1 cellular context compared by ENCODE assay signal in the genomic region with DNA sequence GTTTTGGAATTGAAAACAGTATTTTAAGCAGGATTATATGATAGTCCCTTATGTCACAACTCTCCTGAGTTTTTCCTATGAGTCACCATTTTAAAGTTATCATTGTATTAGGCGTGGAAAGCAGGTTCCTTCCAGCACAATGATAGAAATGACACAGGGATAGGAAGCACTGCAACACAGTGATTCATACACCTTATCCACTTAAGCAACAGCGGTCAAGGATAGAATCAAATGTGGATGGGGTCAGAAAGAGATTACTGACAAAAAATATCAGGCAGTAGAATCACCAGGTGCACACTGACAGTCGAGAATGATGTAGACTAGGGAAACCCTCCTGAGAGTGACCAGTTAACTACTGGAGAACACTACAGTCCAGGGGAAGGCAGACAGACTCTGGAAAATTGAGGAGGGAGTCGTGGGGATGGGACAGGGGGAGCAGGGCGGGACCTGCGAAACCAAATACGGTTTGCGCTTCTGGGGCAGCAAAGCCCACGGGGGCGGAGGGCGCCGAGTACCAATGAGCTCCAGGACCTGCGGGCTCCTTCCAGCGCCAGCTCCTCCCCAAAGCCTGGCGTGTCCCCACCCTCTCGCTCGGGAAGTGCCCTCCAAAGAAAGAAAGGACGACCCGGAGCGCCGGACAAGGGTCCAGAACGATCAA.
TF ChIP-seq lines count a peak whose summit lies in the region.

No MANE protein-coding gene starts in this region.

TF ChIP-seq in K562, 482 proteins besides CTCF, POLR2A, EP300 and RAD21 (continued from another document):
- TF ChIP-seq EHMT2 (IDR thresholded peaks at IDR 0.05) (peak; percentile 41; the same call in 1 of the 2 replicates), SRF (CRISPR knock-in tag; IDR thresholded peaks at IDR 0.05) (peak in 1 of 2 experiments; percentile 23; a peak in 2 of 4 replicates), NFIX (CRISPR knock-in tag; IDR thresholded peaks at IDR 0.05; ENCODE audit: low read depth) (no peak), ZNF583 (CRISPR knock-in tag; IDR thresholded peaks at IDR 0.05) (0 out of 2 replicates have a peak, but pooled peaks have one; percentile 59), SMAD3 (CRISPR knock-in tag; conservative IDR thresholded peaks at IDR 0.05) (no peak), ZSCAN32 (CRISPR knock-in tag; IDR thresholded peaks at IDR 0.05) (no peak), CEBPG (CRISPR knock-in tag; IDR thresholded peaks at IDR 0.05) (peak; percentile 45; the same call in 1 of the 2 replicates), CEBPG (tag; conservative IDR thresholded peaks at IDR 0.05 in 1 of 2, IDR thresholded peaks at IDR 0.05 in 1 of 2) (peak in 1 of 2 experiments; percentile 56), ARID2 (IDR thresholded peaks at IDR 0.05) (0 out of 2 replicates have a peak, but pooled peaks have one; percentile 19), ZNF134 (CRISPR knock-in tag; conservative IDR thresholded peaks at IDR 0.05) (no peak), HSF4 (CRISPR knock-in tag; IDR thresholded peaks at IDR 0.05; ENCODE audit: borderline replicate concordance) (no peak), HMG20B (CRISPR knock-in tag; IDR thresholded peaks at IDR 0.05) (no peak), GTF3C2 (IDR thresholded peaks at IDR 0.05; ENCODE audit: borderline replicate concordance, extremely low read depth, insufficient read length) (no peak), ZNF444 (CRISPR knock-in tag; IDR thresholded peaks at IDR 0.05) (no peak), ELF4 (CRISPR knock-in tag; IDR thresholded peaks at IDR 0.05) (no peak), C11orf30 (IDR thresholded peaks at IDR 0.05; ENCODE audit: low read depth) (no peak), ATF3 (IDR thresholded peaks at IDR 0.05) (peak; percentile 93), ATF3 (CRISPR knock-in tag; conservative IDR thresholded peaks at IDR 0.05) (no peak)
- TF ChIP-seq, protein P1, sequence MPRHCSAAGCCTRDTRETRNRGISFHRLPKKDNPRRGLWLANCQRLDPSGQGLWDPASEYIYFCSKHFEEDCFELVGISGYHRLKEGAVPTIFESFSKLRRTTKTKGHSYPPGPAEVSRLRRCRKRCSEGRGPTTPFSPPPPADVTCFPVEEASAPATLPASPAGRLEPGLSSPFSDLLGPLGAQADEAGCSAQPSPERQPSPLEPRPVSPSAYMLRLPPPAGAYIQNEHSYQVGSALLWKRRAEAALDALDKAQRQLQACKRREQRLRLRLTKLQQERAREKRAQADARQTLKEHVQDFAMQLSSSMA (CRISPR knock-in tag; IDR thresholded peaks at IDR 0.05) = no peak
- TF ChIP-seq, protein P2, sequence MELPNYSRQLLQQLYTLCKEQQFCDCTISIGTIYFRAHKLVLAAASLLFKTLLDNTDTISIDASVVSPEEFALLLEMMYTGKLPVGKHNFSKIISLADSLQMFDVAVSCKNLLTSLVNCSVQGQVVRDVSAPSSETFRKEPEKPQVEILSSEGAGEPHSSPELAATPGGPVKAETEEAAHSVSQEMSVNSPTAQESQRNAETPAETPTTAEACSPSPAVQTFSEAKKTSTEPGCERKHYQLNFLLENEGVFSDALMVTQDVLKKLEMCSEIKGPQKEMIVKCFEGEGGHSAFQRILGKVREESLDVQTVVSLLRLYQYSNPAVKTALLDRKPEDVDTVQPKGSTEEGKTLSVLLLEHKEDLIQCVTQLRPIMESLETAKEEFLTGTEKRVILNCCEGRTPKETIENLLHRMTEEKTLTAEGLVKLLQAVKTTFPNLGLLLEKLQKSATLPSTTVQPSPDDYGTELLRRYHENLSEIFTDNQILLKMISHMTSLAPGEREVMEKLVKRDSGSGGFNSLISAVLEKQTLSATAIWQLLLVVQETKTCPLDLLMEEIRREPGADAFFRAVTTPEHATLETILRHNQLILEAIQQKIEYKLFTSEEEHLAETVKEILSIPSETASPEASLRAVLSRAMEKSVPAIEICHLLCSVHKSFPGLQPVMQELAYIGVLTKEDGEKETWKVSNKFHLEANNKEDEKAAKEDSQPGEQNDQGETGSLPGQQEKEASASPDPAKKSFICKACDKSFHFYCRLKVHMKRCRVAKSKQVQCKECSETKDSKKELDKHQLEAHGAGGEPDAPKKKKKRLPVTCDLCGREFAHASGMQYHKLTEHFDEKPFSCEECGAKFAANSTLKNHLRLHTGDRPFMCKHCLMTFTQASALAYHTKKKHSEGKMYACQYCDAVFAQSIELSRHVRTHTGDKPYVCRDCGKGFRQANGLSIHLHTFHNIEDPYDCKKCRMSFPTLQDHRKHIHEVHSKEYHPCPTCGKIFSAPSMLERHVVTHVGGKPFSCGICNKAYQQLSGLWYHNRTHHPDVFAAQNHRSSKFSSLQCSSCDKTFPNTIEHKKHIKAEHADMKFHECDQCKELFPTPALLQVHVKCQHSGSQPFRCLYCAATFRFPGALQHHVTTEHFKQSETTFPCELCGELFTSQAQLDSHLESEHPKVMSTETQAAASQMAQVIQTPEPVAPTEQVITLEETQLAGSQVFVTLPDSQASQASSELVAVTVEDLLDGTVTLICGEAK (IDR thresholded peaks at IDR 0.05) = no peak
- TF ChIP-seq, protein P2 (CRISPR knock-in tag; IDR thresholded peaks at IDR 0.05) = no peak
